1 cellular context compared by ENCODE assay signal in the genomic region with DNA sequence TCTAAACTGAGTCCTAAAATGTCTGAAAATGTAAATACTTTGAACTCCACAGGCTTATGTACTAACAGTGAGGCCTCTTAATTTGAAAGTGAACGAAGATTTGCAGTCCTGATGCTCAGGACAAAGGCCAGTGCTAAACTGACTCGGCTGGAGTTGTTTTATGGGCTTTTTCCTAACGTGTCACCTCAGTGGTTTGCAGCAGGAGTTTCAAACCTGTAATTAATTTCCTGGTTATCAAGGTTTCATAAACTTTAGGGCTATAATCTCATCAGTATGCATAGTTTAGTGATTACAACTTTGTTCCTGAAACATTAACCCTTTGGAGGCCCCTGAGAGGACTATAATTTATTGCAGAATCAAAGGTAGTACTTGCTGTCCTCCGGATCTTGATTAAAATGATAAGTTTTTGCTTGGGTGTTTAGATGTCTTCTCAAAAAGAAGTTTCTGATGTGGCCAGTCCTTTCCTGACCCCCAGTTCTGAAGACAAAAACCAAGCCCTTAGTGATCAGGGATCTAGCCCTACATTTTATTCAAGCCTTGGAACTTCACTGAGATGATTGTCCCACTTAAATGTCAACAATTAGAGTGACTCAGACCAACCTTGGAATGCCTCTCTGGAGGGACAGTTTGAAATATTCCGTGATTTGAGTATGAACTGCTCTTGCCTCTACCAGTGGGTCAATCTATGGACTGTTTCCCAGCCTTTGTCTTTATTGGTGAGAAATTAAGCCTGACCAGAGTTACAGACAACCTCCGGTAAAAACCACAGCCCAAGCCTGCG.
TF ChIP-seq lines count a peak whose summit lies in the region.

No MANE protein-coding gene starts in this region.

TF ChIP-seq in IMR-90, 13 proteins besides CTCF, POLR2A, EP300 and RAD21:
- TF ChIP-seq CHD1 (IDR thresholded peaks at IDR 0.05; ENCODE audit: low read depth, low read length) (no peak), RFX5 (IDR thresholded peaks at IDR 0.05; ENCODE audit: low read depth, low read length) (no peak), BHLHE40 (IDR thresholded peaks at IDR 0.05; ENCODE audit: low read depth, low read length) (no peak), SMC3 (IDR thresholded peaks at IDR 0.05; ENCODE audit: low read depth, low read length) (no peak), MXI1 (IDR thresholded peaks at IDR 0.05; ENCODE audit: borderline replicate concordance, low read depth, low read length) (no peak), NFE2L2 (IDR thresholded peaks at IDR 0.05; ENCODE audit: low read depth, low read length) (no peak), MAZ (IDR thresholded peaks at IDR 0.05; ENCODE audit: borderline replicate concordance, low read depth, low read length) (no peak), FOS (IDR thresholded peaks at IDR 0.05; ENCODE audit: low read depth, low read length) (no peak), CEBPB (IDR thresholded peaks at IDR 0.05; ENCODE audit: low read depth, low read length) (no peak), MAFK (IDR thresholded peaks at IDR 0.05; ENCODE audit: low read depth, low read length) (no peak), RCOR1 (IDR thresholded peaks at IDR 0.05; ENCODE audit: insufficient replicate concordance, low read length) (no peak)
- TF ChIP-seq, protein P1, sequence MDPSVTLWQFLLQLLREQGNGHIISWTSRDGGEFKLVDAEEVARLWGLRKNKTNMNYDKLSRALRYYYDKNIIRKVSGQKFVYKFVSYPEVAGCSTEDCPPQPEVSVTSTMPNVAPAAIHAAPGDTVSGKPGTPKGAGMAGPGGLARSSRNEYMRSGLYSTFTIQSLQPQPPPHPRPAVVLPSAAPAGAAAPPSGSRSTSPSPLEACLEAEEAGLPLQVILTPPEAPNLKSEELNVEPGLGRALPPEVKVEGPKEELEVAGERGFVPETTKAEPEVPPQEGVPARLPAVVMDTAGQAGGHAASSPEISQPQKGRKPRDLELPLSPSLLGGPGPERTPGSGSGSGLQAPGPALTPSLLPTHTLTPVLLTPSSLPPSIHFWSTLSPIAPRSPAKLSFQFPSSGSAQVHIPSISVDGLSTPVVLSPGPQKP (IDR thresholded peaks at IDR 0.05; ENCODE audit: borderline replicate concordance, low read depth, low read length): no peak
- TF ChIP-seq, protein P2, sequence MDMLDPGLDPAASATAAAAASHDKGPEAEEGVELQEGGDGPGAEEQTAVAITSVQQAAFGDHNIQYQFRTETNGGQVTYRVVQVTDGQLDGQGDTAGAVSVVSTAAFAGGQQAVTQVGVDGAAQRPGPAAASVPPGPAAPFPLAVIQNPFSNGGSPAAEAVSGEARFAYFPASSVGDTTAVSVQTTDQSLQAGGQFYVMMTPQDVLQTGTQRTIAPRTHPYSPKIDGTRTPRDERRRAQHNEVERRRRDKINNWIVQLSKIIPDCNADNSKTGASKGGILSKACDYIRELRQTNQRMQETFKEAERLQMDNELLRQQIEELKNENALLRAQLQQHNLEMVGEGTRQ (IDR thresholded peaks at IDR 0.05; ENCODE audit: low read depth, low read length): no peak
